Comparison of ENCODE assay signal across 28 cellular contexts in the genomic region with DNA sequence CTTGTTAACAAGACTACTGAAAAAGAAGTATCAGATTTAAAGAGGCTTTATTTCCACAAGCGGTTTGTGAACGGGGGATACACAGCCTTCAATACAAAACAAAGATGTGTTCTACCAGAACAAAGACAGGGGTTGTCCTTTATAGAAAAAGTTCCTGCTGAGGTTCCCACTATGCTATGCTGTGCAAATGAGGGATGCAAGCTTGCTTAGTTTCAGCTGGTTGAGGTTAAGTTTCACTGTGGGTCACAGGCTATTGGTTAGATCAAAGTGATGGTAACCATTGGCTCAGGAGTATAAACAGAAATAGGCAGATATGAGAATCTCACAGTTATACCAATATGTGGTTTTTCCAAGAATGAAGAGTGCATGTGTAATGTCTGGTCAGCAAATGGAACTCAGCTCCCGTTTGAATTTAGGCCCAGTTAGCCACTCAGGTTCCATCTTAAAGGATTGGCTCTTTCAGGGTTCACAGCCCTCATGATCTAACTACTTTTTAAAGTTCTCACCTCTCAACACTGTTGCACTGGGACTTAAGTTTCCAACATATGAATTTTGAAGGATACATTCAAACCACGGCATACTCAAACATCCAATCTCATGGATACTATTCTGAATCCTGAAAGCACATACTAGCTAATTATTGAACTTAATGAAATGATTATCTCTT.
DNase-seq lines count a peak whose midpoint lies in the region; ATAC-seq, FAIRE-seq and TF ChIP-seq lines count a peak whose summit lies in the region.
"Had no signal": no experiment of that assay in that cellular context is flagged by ENCODE, and none has a peak within 500 bp of the region (broad histone marks: within the 10 kb centered on the region; RNA-seq: fewer than 3 reads in every experiment).

No MANE protein-coding gene starts in this region.

- ATAC-seq in stimulated activated naive CD8-positive, alpha-beta T cell treated with anti-CD3 and anti-CD28 coated beads, Interleukin-15, amount 100 ng/mL, for 72 hours: peak; percentile 70
- ATAC-seq in stimulated activated naive CD8-positive, alpha-beta T cell treated with anti-CD3 and anti-CD28 coated beads, Interleukin-15, Interleukin-2, amounts not matched to agents 100 U/mL and 50 U/mL, for 24 hours: no peak
- peak; percentile 59 for ATAC-seq in activated T-helper 17 cell treated with anti-CD3 and anti-CD28 coated beads, Interleukin-2, amount 50 U/mL, for 72 hours (replicated peaks)
- ATAC-seq in stimulated activated effector memory CD8-positive, alpha-beta T cell treated with anti-CD3 and anti-CD28 coated beads, Interleukin-12 subunit alpha, Interleukin-12 subunit beta, amount 100 ng/mL, for 72 hours: peak; percentile 61
- ATAC-seq: A549, PC-3, Right ventricle myocardium inferior had no signal

- intact Hi-C loops in Caco-2 (cut with micrococcal nuclease; ENCODE audit: unreplicated experiment): no loop called here

- no peak overlapping the region for H3K4me3 ChIP-seq in Caco-2 (ENCODE audit: low read depth, low read length)
- H3K4me3 ChIP-seq: A549; BLaER1 treated with 17β-estradiol and CSF1 and Interleukin-3, amounts not matched to agents 10 nM and 100 nM; MG63; SJCRH30 had no signal

- TF ChIP-seq CTCF in Caco-2 (IDR thresholded peaks at IDR 0.05; ENCODE audit: insufficient read depth in 1 of 2, low read depth in 1 of 2, low read length in 1 of 2, severe bottlenecking in 1 of 2, unreplicated experiment in 1 of 2): no peak

- no peak for FAIRE-seq in frontal cortex (lab: Jason Lieb, UNC)
- FAIRE-seq: A549, G401.6, H1, HTR-8/SVneo had no signal

- H3K4me3 Mint-ChIP-seq in stimulated activated naive CD8-positive, alpha-beta T cell treated with anti-CD3 and anti-CD28 coated beads, Interleukin-15, amount 100 ng/mL, for 72 hours: no peak overlapping the region
- H3K4me3 Mint-ChIP-seq in activated T-helper 17 cell treated with anti-CD3 and anti-CD28 coated beads, Interleukin-2, amount 50 U/mL, for 72 hours: no peak overlapping the region
- no peak overlapping the region for H3K4me3 Mint-ChIP-seq in stimulated activated effector memory CD8-positive, alpha-beta T cell treated with anti-CD3 and anti-CD28 coated beads, Interleukin-12 subunit alpha, Interleukin-12 subunit beta, amount 100 ng/mL, for 72 hours
- H3K4me3 Mint-ChIP-seq in Caco-2 (ENCODE audit: unreplicated experiment): no peak overlapping the region
- H3K4me3 Mint-ChIP-seq: CD4-positive, alpha-beta T cell had no signal

- H3K4me1 Mint-ChIP-seq in stimulated activated naive CD8-positive, alpha-beta T cell treated with anti-CD3 and anti-CD28 coated beads, Interleukin-15, amount 100 ng/mL, for 72 hours: peaks cover 13% of the 10 kb centered on the region
- no peaks in the 10 kb centered on the region for H3K4me1 Mint-ChIP-seq in activated T-helper 17 cell treated with anti-CD3 and anti-CD28 coated beads, Interleukin-2, amount 50 U/mL, for 72 hours
- no peaks in the 10 kb centered on the region for H3K4me1 Mint-ChIP-seq in stimulated activated effector memory CD8-positive, alpha-beta T cell treated with anti-CD3 and anti-CD28 coated beads, Interleukin-12 subunit alpha, Interleukin-12 subunit beta, amount 100 ng/mL, for 72 hours
- H3K4me1 Mint-ChIP-seq in Caco-2 (ENCODE audit: low read depth, unreplicated experiment): no peaks in the 10 kb centered on the region

- CTCF ChIA-PET in Caco-2 (lab: Charles Lee): no interaction called here

- no peaks in the 10 kb centered on the region for H3K27me3 ChIP-seq in Caco-2 (replicated peaks; ENCODE audit: control insufficient read depth, insufficient read depth, low read length)
- H3K27me3 ChIP-seq: BLaER1 treated with 17β-estradiol and CSF1 and Interleukin-3, amounts not matched to agents 10 nM and 100 nM; MG63; SJCRH30 had no signal

- BruUV-seq in Caco-2 (replicated peaks; lab: Mats Ljungman, UMichigan): no TSS peak

- 0 out of 2 replicates have a peak, but pooled peaks cover 3% of the 10 kb centered on the region for H3K9me3 ChIP-seq in Caco-2
- H3K9me3 ChIP-seq: MG63, SJCRH30 had no signal

- no peak for DNase-seq in stimulated activated naive CD8-positive, alpha-beta T cell treated with anti-CD3 and anti-CD28 coated beads, Interleukin-15, amount 100 ng/mL, for 72 hours
- no peak for DNase-seq in stimulated activated naive CD8-positive, alpha-beta T cell treated with anti-CD3 and anti-CD28 coated beads, Interleukin-15, Interleukin-2, amounts not matched to agents 100 U/mL and 50 U/mL, for 24 hours
- DNase-seq in midbrain (lab: John Stamatoyannopoulos, UW): peak; percentile 17
- DNase-seq in stimulated activated effector memory CD8-positive, alpha-beta T cell treated with anti-CD3 and anti-CD28 coated beads, Interleukin-12 subunit alpha, Interleukin-12 subunit beta, amount 100 ng/mL, for 72 hours (ENCODE audit: low spot score in 2 of 2): no peak
- no peak for DNase-seq in Caco-2
- no peak for DNase-seq in frontal cortex (ENCODE audit: low spot score in 2 of 2)
- no peak for DNase-seq in activated naive CD4-positive, alpha-beta T cell treated with anti-CD3 and anti-CD28 coated beads, Interleukin-2, amount 50 U/mL, for 16 hours
- DNase-seq: AML-193; CD4-positive, alpha-beta T cell; DMS53; HCEC 1CT; KG1; MG63; NCI-H1105 treated with DMSO at 0.1 percent for 48 hours; NCI-H146; NCI-H1930; NCI-H2107; NCI-H524; NCI-H748 treated with DMSO at 0.1 percent for 48 hours; PC-3; SJCRH30 had no signal

- H3K36me3 ChIP-seq in Caco-2 (ENCODE audit: control insufficient read depth, insufficient read depth, low read length): no peaks in the 10 kb centered on the region
- H3K36me3 ChIP-seq: BLaER1 treated with 17β-estradiol and CSF1 and Interleukin-3, amounts not matched to agents 10 nM and 100 nM; MG63; SJCRH30 had no signal

- H3K4me1 ChIP-seq in Caco-2: 0 out of 2 replicates have a peak, but pooled peaks cover 4% of the 10 kb centered on the region
- H3K4me1 ChIP-seq: A549; BLaER1 treated with 17β-estradiol and CSF1 and Interleukin-3, amounts not matched to agents 10 nM and 100 nM; SJCRH30 had no signal

- POLR2A ChIA-PET in Caco-2 (lab: Charles Lee): no interaction called here

- H3K36me3 Mint-ChIP-seq in activated T-helper 17 cell treated with anti-CD3 and anti-CD28 coated beads, Interleukin-2, amount 50 U/mL, for 72 hours (ENCODE audit: low read depth): no peaks in the 10 kb centered on the region
- no peaks in the 10 kb centered on the region for H3K36me3 Mint-ChIP-seq in stimulated activated effector memory CD8-positive, alpha-beta T cell treated with anti-CD3 and anti-CD28 coated beads, Interleukin-12 subunit alpha, Interleukin-12 subunit beta, amount 100 ng/mL, for 72 hours
- H3K36me3 Mint-ChIP-seq in Caco-2 (ENCODE audit: insufficient read depth, unreplicated experiment): no peaks in the 10 kb centered on the region

- peaks cover 1 to 9% of the 10 kb centered on the region in 2 donors for H3K9me3 Mint-ChIP-seq in stimulated activated naive CD8-positive, alpha-beta T cell treated with anti-CD3 and anti-CD28 coated beads, Interleukin-15, amount 100 ng/mL, for 72 hours
- peaks cover under 1% of the 10 kb centered on the region for H3K9me3 Mint-ChIP-seq in activated T-helper 17 cell treated with anti-CD3 and anti-CD28 coated beads, Interleukin-2, amount 50 U/mL, for 72 hours
- H3K9me3 Mint-ChIP-seq in stimulated activated effector memory CD8-positive, alpha-beta T cell treated with anti-CD3 and anti-CD28 coated beads, Interleukin-12 subunit alpha, Interleukin-12 subunit beta, amount 100 ng/mL, for 72 hours: no peaks in the 10 kb centered on the region
- peaks cover 9% of the 10 kb centered on the region for H3K9me3 Mint-ChIP-seq in Caco-2 (ENCODE audit: unreplicated experiment)
- H3K9me3 Mint-ChIP-seq: CD4-positive, alpha-beta T cell had no signal

- H3K27me3 Mint-ChIP-seq in stimulated activated naive CD8-positive, alpha-beta T cell treated with anti-CD3 and anti-CD28 coated beads, Interleukin-15, amount 100 ng/mL, for 72 hours: no peaks in the 10 kb centered on the region
- no peaks in the 10 kb centered on the region for H3K27me3 Mint-ChIP-seq in activated T-helper 17 cell treated with anti-CD3 and anti-CD28 coated beads, Interleukin-2, amount 50 U/mL, for 72 hours
- no peaks in the 10 kb centered on the region for H3K27me3 Mint-ChIP-seq in Caco-2 (ENCODE audit: insufficient read depth, unreplicated experiment)
- H3K27me3 Mint-ChIP-seq: CD4-positive, alpha-beta T cell had no signal

- H3K27ac Mint-ChIP-seq in stimulated activated naive CD8-positive, alpha-beta T cell treated with anti-CD3 and anti-CD28 coated beads, Interleukin-15, amount 100 ng/mL, for 72 hours: no peak overlapping the region
- H3K27ac Mint-ChIP-seq in activated T-helper 17 cell treated with anti-CD3 and anti-CD28 coated beads, Interleukin-2, amount 50 U/mL, for 72 hours: no peak overlapping the region
- no peak overlapping the region for H3K27ac Mint-ChIP-seq in stimulated activated effector memory CD8-positive, alpha-beta T cell treated with anti-CD3 and anti-CD28 coated beads, Interleukin-12 subunit alpha, Interleukin-12 subunit beta, amount 100 ng/mL, for 72 hours
- no peak overlapping the region for H3K27ac Mint-ChIP-seq in Caco-2 (ENCODE audit: unreplicated experiment)
- H3K27ac Mint-ChIP-seq: CD4-positive, alpha-beta T cell had no signal
